Comparison of ENCODE assay signal across 1 cellular context in the genomic region with DNA sequence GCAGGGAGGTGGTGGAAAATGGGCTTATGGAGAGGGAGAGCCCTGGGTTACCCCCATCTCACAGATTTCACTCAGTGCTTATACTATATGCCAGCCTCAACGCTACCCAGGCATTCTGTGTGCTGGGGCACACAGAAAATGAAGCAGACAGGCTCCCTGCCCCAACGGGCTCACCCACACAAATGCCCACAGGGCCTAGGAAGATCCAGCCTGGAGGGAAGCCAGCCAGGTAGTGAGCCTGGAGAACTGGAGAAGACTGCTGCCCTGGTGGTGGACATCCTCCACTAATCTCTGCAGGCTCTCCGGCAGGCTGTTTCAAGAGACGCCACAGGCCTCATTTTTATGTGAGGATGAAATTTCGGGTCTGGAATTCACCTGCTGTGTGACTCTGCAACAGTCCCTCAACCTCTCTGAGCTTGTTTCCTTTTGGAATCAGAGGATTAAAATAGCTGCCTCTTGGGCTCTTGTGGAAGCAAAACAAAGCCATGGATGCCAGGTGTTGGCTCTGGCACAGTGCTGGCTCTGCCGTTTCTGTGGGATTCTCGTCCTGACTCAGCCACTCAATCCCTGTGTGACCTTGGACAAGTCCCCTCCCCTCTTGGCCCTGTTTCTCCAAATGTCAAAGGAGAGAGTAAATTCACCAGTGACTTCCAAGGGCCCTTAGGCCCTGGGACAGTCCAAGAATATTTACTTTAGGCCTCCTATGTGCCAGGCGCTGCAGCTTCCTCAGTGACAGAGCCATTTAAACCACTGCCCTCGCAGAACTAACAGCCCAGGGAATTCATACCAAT.
TF ChIP-seq lines count a peak whose summit lies in the region.

No MANE protein-coding gene starts in this region.

TF ChIP-seq in HCT116, 20 proteins besides CTCF, POLR2A, EP300 and RAD21 (continued from another document):
- no peak for TF ChIP-seq ZBTB33 (IDR thresholded peaks at IDR 0.05; ENCODE audit: extremely low read depth, insufficient replicate concordance, low read length)
- no peak for TF ChIP-seq CBX3 (IDR thresholded peaks at IDR 0.05; ENCODE audit: low read depth)
- TF ChIP-seq FOSL1 (IDR thresholded peaks at IDR 0.05; ENCODE audit: low read depth) = no peak
- no peak for TF ChIP-seq ATF3 (IDR thresholded peaks at IDR 0.05)
- no peak for TF ChIP-seq TCF7L2 (IDR thresholded peaks at IDR 0.05; ENCODE audit: borderline replicate concordance, extremely low read depth, insufficient read depth, insufficient read length)
- no peak for TF ChIP-seq EZH2phosphoT487 (IDR thresholded peaks at IDR 0.05; ENCODE audit: borderline replicate concordance)
